8 cellular contexts compared by ENCODE assay signal in genomic region chr17:40122944-40123810, GRCh38. TPM values are rescaled to one million over a fixed set of nuclear protein-coding genes. Genes with fewer than 3 reads are reported as not detected.
DNase-seq lines count a peak whose midpoint lies in the region; ATAC-seq and TF ChIP-seq lines count a peak whose summit lies in the region.

No MANE protein-coding gene starts in this region.

- H4K20me1 ChIP-seq in Loucy (ENCODE audit: insufficient read depth, low read length, poor library complexity, severe bottlenecking), result peaks cover 39% of the 10 kb centered on the region

- in situ Hi-C loops in brain microvascular endothelial cell (cut with HindIII; ENCODE audit: low pct_ligation_motif_present, low sequenced_read_pairs), result no loop called here

- H3K79me2 ChIP-seq in Loucy (ENCODE audit: insufficient read depth, low read length), result peaks cover 74% of the 10 kb centered on the region

- DNase-seq in BJ (ENCODE audit: low read depth) (no peak), T-cell (peak in 20 of 34 experiments; percentile 17 to 60 (median 41)), brain microvascular endothelial cell (no peak)

- H3K4me1 Mint-ChIP-seq in T-cell, result peaks cover 38 to 41% (median 38%) of the 10 kb centered on the region in 3 donors

- POLR2A ChIA-PET in BJ (lab: Charles Lee), result interaction anchor here (1.8 kb wide), 1 partner anchor 10 kb away, joined by 7 read pairs; no protein-coding TSS in a partner anchor
- POLR2A ChIA-PET in T-cell (lab: Charles Lee), result interaction anchor here (0.6 to 2.1 kb wide), 12 partner anchors 9 to 218 kb away, joined by 3 to 15 read pairs (median 4); partner anchors contain the start of genes CASC3 (in 1 of the 2) and NR1D1 (in 1 of the 2)

- H3K4me2 ChIP-seq in Loucy (ENCODE audit: low read depth, low read length, poor library complexity, severe bottlenecking), result peak overlapping the region; percentile 99

- peaks cover 12% of the 10 kb centered on the region for H3K36me3 Mint-ChIP-seq in T-cell

- H3K4me1 ChIP-seq in Loucy (ENCODE audit: insufficient read depth, low read length, poor library complexity, severe bottlenecking) (peaks cover 28% of the 10 kb centered on the region), skeletal muscle tissue (ENCODE audit: control insufficient read depth in 3 of 3, insufficient read depth in 3 of 3, low read length in 3 of 3) (peaks cover 20 to 32% (median 25%) of the 10 kb centered on the region in 3 donors)

- CTCF ChIA-PET in BJ (lab: Yijun Ruan, JAX) (interaction anchor here (1.0 to 7.3 kb wide), 5 partner anchors 11 to 105 kb away, joined by 3 to 64 read pairs (median 7); partner anchors contain the start of gene CASC3), T-cell (lab: Charles Lee) (interaction anchor here (0.8 to 3.1 kb wide), 13 partner anchors 10 to 68 kb away, joined by 3 to 48 read pairs (median 5); partner anchors contain the start of genes CASC3 (in 1 of the 2) and NR1D1 (in 1 of the 2))

- no peak overlapping the region for H2AFZ ChIP-seq in Loucy (ENCODE audit: low read length)

- peak; percentile 26 for ATAC-seq in GM18909 (IDR thresholded peaks at IDR 0.05; ENCODE audit: poor library complexity, unreplicated experiment)
- ATAC-seq in T-cell (replicated peaks in 1 of 4), result peak; percentile 9 to 45 (median 23)
- ATAC-seq in GM18519 (IDR thresholded peaks at IDR 0.05; ENCODE audit: low FRiP score, unreplicated experiment), result no peak

- peak overlapping the region; percentile 99 for H3K4me3 ChIP-seq in BJ (ENCODE audit: low read depth, low read length)
- peak overlapping the region; percentile 84 for H3K4me3 ChIP-seq in Loucy (ENCODE audit: low read length, poor library complexity, severe bottlenecking)
- peak overlapping the region; percentile 95 for H3K4me3 ChIP-seq in brain microvascular endothelial cell (ENCODE audit: low read depth, low read length)
- H3K4me3 ChIP-seq in iPS-18c (ENCODE audit: insufficient read depth, low read depth, low read length), result peak overlapping the region; percentile 94
- peak overlapping the region; percentile 95 to 98 (median 95) for H3K4me3 ChIP-seq in skeletal muscle tissue (ENCODE audit: low read length in 3 of 3)

- H3K36me3 ChIP-seq in BJ (ENCODE audit: control insufficient read depth, insufficient read depth, low read length), result peaks cover 12% of the 10 kb centered on the region
- H3K36me3 ChIP-seq in Loucy (ENCODE audit: insufficient read depth, low read length), result peaks cover 21% of the 10 kb centered on the region; the same call in 1 of the 2 replicates
- H3K36me3 ChIP-seq in brain microvascular endothelial cell (replicated peaks), result peaks cover 24% of the 10 kb centered on the region
- peaks cover 12 to 19% (median 15%) of the 10 kb centered on the region in 3 donors for H3K36me3 ChIP-seq in skeletal muscle tissue (ENCODE audit: control insufficient read depth in 3 of 3, insufficient read depth in 3 of 3, low read length in 3 of 3)

- TF ChIP-seq CTCF in BJ (IDR thresholded peaks at IDR 0.05; ENCODE audit: insufficient read depth, low read depth, low read length), result no peak
- TF ChIP-seq CTCF in Loucy (conservative IDR thresholded peaks at IDR 0.05; ENCODE audit: low read length), result no peak
- no peak for TF ChIP-seq CTCF in brain microvascular endothelial cell (IDR thresholded peaks at IDR 0.05; ENCODE audit: low read depth, low read length, missing control alignments)

- no peaks in the 10 kb centered on the region for H3K27me3 Mint-ChIP-seq in T-cell

- H3K27ac ChIP-seq in brain microvascular endothelial cell (peak overlapping the region; percentile 83), skeletal muscle tissue (ENCODE audit: low read depth, low read length) (peak overlapping the region; percentile 91)

- no peaks in the 10 kb centered on the region; the same call in 1 of the 2 replicates for H3F3A ChIP-seq in Loucy (ENCODE audit: low read depth)

- peak overlapping the region; percentile 86 to 92 (median 90) for H3K4me3 Mint-ChIP-seq in T-cell

- H3K9ac ChIP-seq in Loucy (ENCODE audit: low read depth, low read length, poor library complexity, severe bottlenecking) (peak overlapping the region; percentile 95), skeletal muscle tissue (ENCODE audit: low read depth in 1 of 3, low read length in 3 of 3) (peak overlapping the region; percentile 91 to 98 (median 94))

- H3K27ac Mint-ChIP-seq in T-cell, result peak overlapping the region; percentile 92 to 97

- no peaks in the 10 kb centered on the region for H3K9me3 Mint-ChIP-seq in T-cell

- H3K9me2 ChIP-seq in Loucy (replicated peaks; ENCODE audit: low read depth, low read length), result no peaks in the 10 kb centered on the region

- H3K27me3 ChIP-seq in BJ (ENCODE audit: control insufficient read depth, insufficient read depth, low read length) (no peaks in the 10 kb centered on the region), Loucy (ENCODE audit: insufficient read depth, low read length, poor library complexity, severe bottlenecking) (peaks cover 6% of the 10 kb centered on the region), brain microvascular endothelial cell (replicated peaks) (no peaks in the 10 kb centered on the region), skeletal muscle tissue (ENCODE audit: control insufficient read depth in 3 of 3, insufficient read depth in 3 of 3, low read length in 3 of 3) (no peaks in the 10 kb centered on the region)

- no peaks in the 10 kb centered on the region for H3K9me3 ChIP-seq in Loucy (ENCODE audit: insufficient read depth, low read depth, low read length)
- H3K9me3 ChIP-seq in iPS-18c (ENCODE audit: control insufficient read depth, insufficient read depth, low read length), result no peaks in the 10 kb centered on the region
- no peaks in the 10 kb centered on the region for H3K9me3 ChIP-seq in skeletal muscle tissue (ENCODE audit: control insufficient read depth in 3 of 3, low read length in 3 of 3)

RNA-seq across cellular contexts. Expression of gene MSL1, which starts 1.4 kb away (rescaled TPM):
- 36.7 and 69.0 TPM in 2 replicates for polyA plus RNA-seq in BJ (2011; rRNA removed)
- 23.2 and 23.8 TPM in 2 replicates for polyA minus RNA-seq in BJ (2011; rRNA and poly(A)+ RNA removed)
- total RNA-seq in T-cell (100 to 1,000 TPM; 106 to 136 (median 115) TPM), skeletal muscle tissue (53.8 TPM)

RNA-seq across cellular contexts. Expression of gene CASC3, which starts 17.2 kb away (rescaled TPM):
- 27.8 and 35.1 TPM in 2 replicates for polyA plus RNA-seq in BJ (2011; rRNA removed)
- polyA minus RNA-seq in BJ (2011; rRNA and poly(A)+ RNA removed), result 25.1 and 28.2 TPM in 2 replicates
- total RNA-seq in T-cell, result 100 to 1,000 TPM; 116 to 161 (median 126) TPM
- total RNA-seq in skeletal muscle tissue, result 21.4 TPM

RNA-seq across cellular contexts. Expression of gene NR1D1, which starts 22.8 kb away (rescaled TPM):
- polyA plus RNA-seq in BJ (2011; rRNA removed), result 1.9 and 2.3 TPM in 2 replicates
- polyA minus RNA-seq in BJ (2011; rRNA and poly(A)+ RNA removed), result 4.3 and 6.6 TPM in 2 replicates
- 10 to 100 TPM; 11.5 to 33.6 (median 21.9) TPM for total RNA-seq in T-cell
- 1.0 TPM for total RNA-seq in skeletal muscle tissue

RNA-seq across cellular contexts. Expression of gene RAPGEFL1, which starts 54.1 kb away (rescaled TPM):
- polyA plus RNA-seq in BJ (2011; rRNA removed), result 2.3 and 3.8 TPM in 2 replicates
- 2.7 and 3.6 TPM in 2 replicates for polyA minus RNA-seq in BJ (2011; rRNA and poly(A)+ RNA removed)
- total RNA-seq in T-cell (1 to 10 TPM; 4.6 to 10.0 (median 6.2) TPM), skeletal muscle tissue (1.0 TPM)

Comparison
In these comparisons a context has a peak if more than half of its experiments do, and no peak if none do; other contexts are left out.
1. DNase-seq: peak in T-cell (20 of 34); none in BJ (single experiment) and brain microvascular endothelial cell (single experiment).
2. Peak in every context shown above with its lines, with median percentiles within 50 percentile points of each other: H3K4me3 ChIP-seq.